Comparison of ENCODE assay signal across 1 cellular context in the genomic region with DNA sequence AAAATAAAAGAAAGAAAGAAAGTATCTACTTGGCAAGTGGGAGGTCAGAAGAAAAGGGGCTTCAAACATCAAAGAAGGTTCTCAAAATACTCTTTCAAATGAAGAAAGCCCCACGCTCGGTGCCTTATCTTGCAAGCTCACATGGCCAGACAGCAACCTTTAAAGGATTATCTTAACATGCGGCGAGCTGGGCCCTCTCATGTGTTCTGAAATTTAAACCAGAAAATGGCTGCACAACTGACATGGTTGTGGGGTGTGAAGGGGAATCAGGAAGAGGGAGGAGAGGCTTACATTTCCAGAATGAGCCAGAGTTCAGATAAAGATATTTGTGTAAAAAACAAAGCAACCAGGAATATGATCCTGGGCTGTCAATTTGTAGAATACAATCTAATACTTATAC.
TF ChIP-seq lines count a peak whose summit lies in the region.

No MANE protein-coding gene starts in this region.

TF ChIP-seq in K562, 482 proteins besides CTCF, POLR2A, EP300 and RAD21 (continued from another document):
- TF ChIP-seq REST (CRISPR knock-in tag; IDR thresholded peaks at IDR 0.05; ENCODE audit: low read depth) (no peak), NUFIP1 (IDR thresholded peaks at IDR 0.05; ENCODE audit: partially characterized antibody) (no peak), RCOR1 (IDR thresholded peaks at IDR 0.05; ENCODE audit: borderline replicate concordance in 1 of 2, low read depth in 2 of 2, low read length in 2 of 2) (no peak), PTRF (tag; IDR thresholded peaks at IDR 0.05) (peak; percentile 82), NCOA6 (IDR thresholded peaks at IDR 0.05) (no peak), ZBTB17 (CRISPR knock-in tag; IDR thresholded peaks at IDR 0.05) (peak; percentile 95), NR4A1 (CRISPR knock-in tag; IDR thresholded peaks at IDR 0.05) (peak; percentile 94), NR4A1 (tag; IDR thresholded peaks at IDR 0.05) (peak; percentile 93), CSDE1 (IDR thresholded peaks at IDR 0.05) (no peak), RBM39 (optimal IDR thresholded peaks at IDR 0.05; ENCODE audit: low read depth, low read length) (no peak), ZNF232 (CRISPR knock-in tag; IDR thresholded peaks at IDR 0.05) (peak; percentile 92), OTX1 (CRISPR knock-in tag; IDR thresholded peaks at IDR 0.05) (peak; percentile 86), MTA1 (IDR thresholded peaks at IDR 0.05; ENCODE audit: borderline replicate concordance) (no peak), POLR2G (IDR thresholded peaks at IDR 0.05; ENCODE audit: low read depth, low read length) (no peak), SRSF1 (IDR thresholded peaks at IDR 0.05; ENCODE audit: low read depth, low read length) (no peak), HMGN3 (IDR thresholded peaks at IDR 0.05; ENCODE audit: borderline replicate concordance, extremely low read depth, insufficient read length, low read depth, low read length) (no peak), ELK3 (CRISPR knock-in tag; IDR thresholded peaks at IDR 0.05) (peak; percentile 82; the same call in 1 of the 2 replicates), EWSR1 (IDR thresholded peaks at IDR 0.05; ENCODE audit: borderline replicate concordance, low read depth, partially characterized antibody) (no peak), ARID1B (IDR thresholded peaks at IDR 0.05) (peak; percentile 72), KAT2B (IDR thresholded peaks at IDR 0.05; ENCODE audit: low read depth, low read length) (no peak), TCFL5 (CRISPR knock-in tag; conservative IDR thresholded peaks at IDR 0.05) (peak; percentile 80), NR2F6 (CRISPR knock-in tag; IDR thresholded peaks at IDR 0.05) (peak; percentile 52; the same call in 1 of the 2 replicates), JUN (IDR thresholded peaks at IDR 0.05; ENCODE audit: borderline replicate concordance, low read depth, low read length) (no peak), JUN (CRISPR knock-in tag; IDR thresholded peaks at IDR 0.05; ENCODE audit: borderline replicate concordance) (no peak), ZNF274 (IDR thresholded peaks at IDR 0.05; ENCODE audit: borderline replicate concordance, low read depth, low read length) (no peak), ZNF24 (IDR thresholded peaks at IDR 0.05) (no peak), U2AF1 (optimal IDR thresholded peaks at IDR 0.05; ENCODE audit: low read depth, low read length) (no peak), BRD9 (IDR thresholded peaks at IDR 0.05; ENCODE audit: low read depth, partially characterized antibody) (no peak), PTBP1 (IDR thresholded peaks at IDR 0.05; ENCODE audit: low read depth, low read length) (no peak), EP400 (IDR thresholded peaks at IDR 0.05) (no peak), MEIS2 (IDR thresholded peaks at IDR 0.05; ENCODE audit: partially characterized antibody) (no peak), ATF2 (CRISPR knock-in tag; IDR thresholded peaks at IDR 0.05) (no peak), ZNF253 (CRISPR knock-in tag; conservative IDR thresholded peaks at IDR 0.05) (no peak), HDAC6 (IDR thresholded peaks at IDR 0.05; ENCODE audit: low read depth, low read length) (no peak), DDX20 (tag; IDR thresholded peaks at IDR 0.05; ENCODE audit: low read depth) (peak; percentile 88), NELFE (IDR thresholded peaks at IDR 0.05; ENCODE audit: insufficient read depth, insufficient read length) (no peak), NCOA4 (IDR thresholded peaks at IDR 0.05; ENCODE audit: partially characterized antibody) (no peak), ADNP (tag; IDR thresholded peaks at IDR 0.05) (no peak)
- TF ChIP-seq, protein P1, sequence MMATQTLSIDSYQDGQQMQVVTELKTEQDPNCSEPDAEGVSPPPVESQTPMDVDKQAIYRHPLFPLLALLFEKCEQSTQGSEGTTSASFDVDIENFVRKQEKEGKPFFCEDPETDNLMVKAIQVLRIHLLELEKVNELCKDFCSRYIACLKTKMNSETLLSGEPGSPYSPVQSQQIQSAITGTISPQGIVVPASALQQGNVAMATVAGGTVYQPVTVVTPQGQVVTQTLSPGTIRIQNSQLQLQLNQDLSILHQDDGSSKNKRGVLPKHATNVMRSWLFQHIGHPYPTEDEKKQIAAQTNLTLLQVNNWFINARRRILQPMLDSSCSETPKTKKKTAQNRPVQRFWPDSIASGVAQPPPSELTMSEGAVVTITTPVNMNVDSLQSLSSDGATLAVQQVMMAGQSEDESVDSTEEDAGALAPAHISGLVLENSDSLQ (IDR thresholded peaks at IDR 0.05), result no peak
- TF ChIP-seq, protein P2, sequence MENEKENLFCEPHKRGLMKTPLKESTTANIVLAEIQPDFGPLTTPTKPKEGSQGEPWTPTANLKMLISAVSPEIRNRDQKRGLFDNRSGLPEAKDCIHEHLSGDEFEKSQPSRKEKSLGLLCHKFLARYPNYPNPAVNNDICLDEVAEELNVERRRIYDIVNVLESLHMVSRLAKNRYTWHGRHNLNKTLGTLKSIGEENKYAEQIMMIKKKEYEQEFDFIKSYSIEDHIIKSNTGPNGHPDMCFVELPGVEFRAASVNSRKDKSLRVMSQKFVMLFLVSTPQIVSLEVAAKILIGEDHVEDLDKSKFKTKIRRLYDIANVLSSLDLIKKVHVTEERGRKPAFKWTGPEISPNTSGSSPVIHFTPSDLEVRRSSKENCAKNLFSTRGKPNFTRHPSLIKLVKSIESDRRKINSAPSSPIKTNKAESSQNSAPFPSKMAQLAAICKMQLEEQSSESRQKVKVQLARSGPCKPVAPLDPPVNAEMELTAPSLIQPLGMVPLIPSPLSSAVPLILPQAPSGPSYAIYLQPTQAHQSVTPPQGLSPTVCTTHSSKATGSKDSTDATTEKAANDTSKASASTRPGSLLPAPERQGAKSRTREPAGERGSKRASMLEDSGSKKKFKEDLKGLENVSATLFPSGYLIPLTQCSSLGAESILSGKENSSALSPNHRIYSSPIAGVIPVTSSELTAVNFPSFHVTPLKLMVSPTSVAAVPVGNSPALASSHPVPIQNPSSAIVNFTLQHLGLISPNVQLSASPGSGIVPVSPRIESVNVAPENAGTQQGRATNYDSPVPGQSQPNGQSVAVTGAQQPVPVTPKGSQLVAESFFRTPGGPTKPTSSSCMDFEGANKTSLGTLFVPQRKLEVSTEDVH (IDR thresholded peaks at IDR 0.05; ENCODE audit: low read depth, partially characterized antibody), result no peak
- TF ChIP-seq, protein P3, sequence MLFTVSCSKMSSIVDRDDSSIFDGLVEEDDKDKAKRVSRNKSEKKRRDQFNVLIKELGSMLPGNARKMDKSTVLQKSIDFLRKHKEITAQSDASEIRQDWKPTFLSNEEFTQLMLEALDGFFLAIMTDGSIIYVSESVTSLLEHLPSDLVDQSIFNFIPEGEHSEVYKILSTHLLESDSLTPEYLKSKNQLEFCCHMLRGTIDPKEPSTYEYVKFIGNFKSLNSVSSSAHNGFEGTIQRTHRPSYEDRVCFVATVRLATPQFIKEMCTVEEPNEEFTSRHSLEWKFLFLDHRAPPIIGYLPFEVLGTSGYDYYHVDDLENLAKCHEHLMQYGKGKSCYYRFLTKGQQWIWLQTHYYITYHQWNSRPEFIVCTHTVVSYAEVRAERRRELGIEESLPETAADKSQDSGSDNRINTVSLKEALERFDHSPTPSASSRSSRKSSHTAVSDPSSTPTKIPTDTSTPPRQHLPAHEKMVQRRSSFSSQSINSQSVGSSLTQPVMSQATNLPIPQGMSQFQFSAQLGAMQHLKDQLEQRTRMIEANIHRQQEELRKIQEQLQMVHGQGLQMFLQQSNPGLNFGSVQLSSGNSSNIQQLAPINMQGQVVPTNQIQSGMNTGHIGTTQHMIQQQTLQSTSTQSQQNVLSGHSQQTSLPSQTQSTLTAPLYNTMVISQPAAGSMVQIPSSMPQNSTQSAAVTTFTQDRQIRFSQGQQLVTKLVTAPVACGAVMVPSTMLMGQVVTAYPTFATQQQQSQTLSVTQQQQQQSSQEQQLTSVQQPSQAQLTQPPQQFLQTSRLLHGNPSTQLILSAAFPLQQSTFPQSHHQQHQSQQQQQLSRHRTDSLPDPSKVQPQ (CRISPR knock-in tag; IDR thresholded peaks at IDR 0.05; ENCODE audit: borderline replicate concordance), result peak; percentile 87
- TF ChIP-seq, protein P4, sequence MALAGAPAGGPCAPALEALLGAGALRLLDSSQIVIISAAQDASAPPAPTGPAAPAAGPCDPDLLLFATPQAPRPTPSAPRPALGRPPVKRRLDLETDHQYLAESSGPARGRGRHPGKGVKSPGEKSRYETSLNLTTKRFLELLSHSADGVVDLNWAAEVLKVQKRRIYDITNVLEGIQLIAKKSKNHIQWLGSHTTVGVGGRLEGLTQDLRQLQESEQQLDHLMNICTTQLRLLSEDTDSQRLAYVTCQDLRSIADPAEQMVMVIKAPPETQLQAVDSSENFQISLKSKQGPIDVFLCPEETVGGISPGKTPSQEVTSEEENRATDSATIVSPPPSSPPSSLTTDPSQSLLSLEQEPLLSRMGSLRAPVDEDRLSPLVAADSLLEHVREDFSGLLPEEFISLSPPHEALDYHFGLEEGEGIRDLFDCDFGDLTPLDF (CRISPR knock-in tag; IDR thresholded peaks at IDR 0.05), result no peak
